Comparison of ENCODE assay signal across 8 cellular contexts in genomic region chr19:43901395-43902390, GRCh38. TPM values are rescaled to one million over a fixed set of nuclear protein-coding genes. Genes with fewer than 3 reads are reported as not detected.
DNase-seq lines count a peak whose midpoint lies in the region; ATAC-seq and TF ChIP-seq lines count a peak whose summit lies in the region.

No MANE protein-coding gene starts in this region.

- CTCF ChIA-PET in RWPE1 (lab: Yijun Ruan, JAX): interaction anchor here (0.6 to 0.7 kb wide), 2 partner anchors 25 to 47 kb away, joined by 3 read pairs; no protein-coding TSS in a partner anchor
- CTCF ChIA-PET in activated naive CD4-positive, alpha-beta T cell treated with anti-CD3 and anti-CD28 coated beads for 36 hours (lab: Charles Lee): interaction anchor here (1.1 to 1.2 kb wide), 2 partner anchors 50 to 193 kb away, joined by 3 read pairs; partner anchors contain the start of gene ZNF221

- H3K27ac Mint-ChIP-seq in activated naive CD4-positive, alpha-beta T cell treated with anti-CD3 and anti-CD28 coated beads for 36 hours: peak overlapping the region; percentile 68
- H3K27ac Mint-ChIP-seq in neural crest cell (ENCODE audit: unreplicated experiment): peak overlapping the region; percentile 81

- ATAC-seq in HG02981 (IDR thresholded peaks at IDR 0.05; ENCODE audit: unreplicated experiment) (peak; percentile 54), gastroesophageal sphincter (peak; percentile 85), GM19351 (IDR thresholded peaks at IDR 0.05; ENCODE audit: unreplicated experiment) (no peak)

- H3K36me3 ChIP-seq in GM06990 (ENCODE audit: control insufficient read depth, insufficient read depth, low read length) (no peaks in the 10 kb centered on the region), gastroesophageal sphincter (peaks cover 0 to 24% of the 10 kb centered on the region in 2 donors)

- peak; percentile 77 for DNase-seq in GM06990 (ENCODE audit: extremely low read depth, insufficient read length)
- DNase-seq in RWPE1 (ENCODE audit: low spot score): peak; percentile 61
- peak; percentile 75 for DNase-seq in activated naive CD4-positive, alpha-beta T cell treated with anti-CD3 and anti-CD28 coated beads for 36 hours
- DNase-seq in neural crest cell (ENCODE audit: low read depth, low spot score): peak; percentile 69
- peak; percentile 50 for DNase-seq in stimulated activated naive CD4-positive, alpha-beta T cell treated with Interleukin-2 at 50 U/mL for 16 hours (lab: John Stamatoyannopoulos, UW)

- peaks cover 1 to 77% (median 2%) of the 10 kb centered on the region in 3 donors for H3K9me3 ChIP-seq in gastroesophageal sphincter

- WGBS in gastroesophageal sphincter (ENCODE audit: low coverage in 1 of 2), 2 donors: 23 to 38% methylated on average over 13 to 16 of the region's 39 CpGs

- intact Hi-C loops in activated naive CD4-positive, alpha-beta T cell treated with anti-CD3 and anti-CD28 coated beads for 36 hours (cut with micrococcal nuclease): loop anchor here (1.0 to 5.0 kb wide), 3 partner anchors 34 to 171 kb away; partner anchors contain the start of genes ZNF283, ZNF284 and ZNF45

- TF ChIP-seq EP300 in gastroesophageal sphincter (IDR thresholded peaks at IDR 0.05): no peak

- peaks cover 17% of the 10 kb centered on the region for H3K4me1 Mint-ChIP-seq in activated naive CD4-positive, alpha-beta T cell treated with anti-CD3 and anti-CD28 coated beads for 36 hours (ENCODE audit: low read depth)
- peaks cover 23% of the 10 kb centered on the region for H3K4me1 Mint-ChIP-seq in neural crest cell

- POLR2A ChIA-PET in RWPE1 (lab: Yijun Ruan, JAX; ENCODE audit: low non-redundant PET): no interaction called here

- no peaks in the 10 kb centered on the region for H3K27me3 Mint-ChIP-seq in activated naive CD4-positive, alpha-beta T cell treated with anti-CD3 and anti-CD28 coated beads for 36 hours (ENCODE audit: low read depth)
- no peaks in the 10 kb centered on the region for H3K27me3 Mint-ChIP-seq in neural crest cell (ENCODE audit: low read depth)

- H3K27me3 ChIP-seq in GM06990 (replicated peaks; ENCODE audit: control insufficient read depth, insufficient read depth, low read length) (no peaks in the 10 kb centered on the region), gastroesophageal sphincter (no peaks in the 10 kb centered on the region)

- TF ChIP-seq CTCF in GM06990 (IDR thresholded peaks at IDR 0.05; ENCODE audit: insufficient read depth, low read length, poor library complexity, severe bottlenecking): no peak
- TF ChIP-seq CTCF in RWPE1 (conservative IDR thresholded peaks at IDR 0.05; ENCODE audit: low read depth): no peak
- TF ChIP-seq CTCF in gastroesophageal sphincter (IDR thresholded peaks at IDR 0.05): no peak
- no peak for TF ChIP-seq CTCF in neural crest cell (conservative IDR thresholded peaks at IDR 0.05)

- H3K36me3 Mint-ChIP-seq in activated naive CD4-positive, alpha-beta T cell treated with anti-CD3 and anti-CD28 coated beads for 36 hours (ENCODE audit: low read depth): peaks cover 39% of the 10 kb centered on the region
- peaks cover 44% of the 10 kb centered on the region for H3K36me3 Mint-ChIP-seq in neural crest cell (ENCODE audit: low read depth)

- no peak for TF ChIP-seq POLR2A in gastroesophageal sphincter (IDR thresholded peaks at IDR 0.05)

- H3K4me3 ChIP-seq in GM06990 (replicated peaks; ENCODE audit: low read depth, low read length) (peak overlapping the region; percentile 66), gastroesophageal sphincter (peak overlapping the region; percentile 45 to 49)

- peaks cover 0 to 11% (median 0%) of the 10 kb centered on the region in 3 donors for H3K4me1 ChIP-seq in gastroesophageal sphincter

- H3K27ac ChIP-seq in RWPE1 (0 out of 2 replicates have a peak overlapping the region, but pooled peaks have one; percentile 9), gastroesophageal sphincter (peak overlapping the region in 3 of 4 donors; percentile 44 to 64 (median 47))

- peaks cover 45% of the 10 kb centered on the region for H3K9me3 Mint-ChIP-seq in activated naive CD4-positive, alpha-beta T cell treated with anti-CD3 and anti-CD28 coated beads for 36 hours
- H3K9me3 Mint-ChIP-seq in neural crest cell: peaks cover 33% of the 10 kb centered on the region

- peak overlapping the region; percentile 86 for H3K4me3 Mint-ChIP-seq in activated naive CD4-positive, alpha-beta T cell treated with anti-CD3 and anti-CD28 coated beads for 36 hours
- H3K4me3 Mint-ChIP-seq in neural crest cell: peak overlapping the region; percentile 98

RNA-seq across cellular contexts. Expression of gene ZNF404, which starts 17.9 kb away (rescaled TPM):
- 1 to 10 TPM; 1.2 to 1.3 TPM for total RNA-seq in activated naive CD4-positive, alpha-beta T cell treated with anti-CD3 and anti-CD28 coated beads for 36 hours
- total RNA-seq in gastroesophageal sphincter (1 to 10 TPM; 2.3 to 5.0 (median 3.9) TPM), neural crest cell (3.5 and 3.8 TPM in 2 replicates)

RNA-seq across cellular contexts. Expression of gene ZNF45, which starts 33.4 kb away (rescaled TPM):
- 1 to 10 TPM; 5.4 to 6.3 TPM for total RNA-seq in activated naive CD4-positive, alpha-beta T cell treated with anti-CD3 and anti-CD28 coated beads for 36 hours
- 10 to 100 TPM in 3 of 4 donors, 1 to 10 TPM in 1; 9.7 to 16.7 (median 12.0) TPM for total RNA-seq in gastroesophageal sphincter
- total RNA-seq in neural crest cell: 21.6 and 22.9 TPM in 2 replicates

RNA-seq across cellular contexts. Expression of gene ZNF221, which starts 49.3 kb away (rescaled TPM):
- under 1 TPM; 0.45 to 0.89 TPM for total RNA-seq in activated naive CD4-positive, alpha-beta T cell treated with anti-CD3 and anti-CD28 coated beads for 36 hours
- total RNA-seq in gastroesophageal sphincter (10 to 100 TPM in 1 of 4 donors, 1 to 10 TPM in 3; 4.2 to 14.3 (median 6.2) TPM), neural crest cell (11.6 and 14.3 TPM in 2 replicates)
